1 cellular context compared by ENCODE assay signal in genomic region chr2:27211943-27212625, GRCh38.
TF ChIP-seq lines count a peak whose summit lies in the region.

Gene ATRAID (plus strand): TSS chr2:27212041. CDS start chr2:27212369, 328 bp downstream.
Gene SLC5A6 (minus strand): TSS chr2:27212268. CDS start chr2:27207650, 4,618 bp downstream.

TF ChIP-seq in HEK293, 187 proteins besides CTCF, POLR2A, EP300 and RAD21 (continued from another document):
- TF ChIP-seq ZNF292 (tag by site-specific recombination; IDR thresholded peaks at IDR 0.05; ENCODE audit: borderline replicate concordance, low read depth): no peak
- TF ChIP-seq ZNF354C (tag by site-specific recombination; IDR thresholded peaks at IDR 0.05; ENCODE audit: borderline replicate concordance, low read depth): no peak
- TF ChIP-seq ZNF138 (tag by site-specific recombination; IDR thresholded peaks at IDR 0.05; ENCODE audit: borderline replicate concordance): no peak
- TF ChIP-seq ZNF555 (tag by site-specific recombination; conservative IDR thresholded peaks at IDR 0.05): no peak
- no peak for TF ChIP-seq BCL11B (tag by site-specific recombination; IDR thresholded peaks at IDR 0.05; ENCODE audit: low read depth)
- 0 out of 2 replicates have a peak, but pooled peaks have one; percentile 53 for TF ChIP-seq ZSCAN30 (tag by site-specific recombination; IDR thresholded peaks at IDR 0.05)
- TF ChIP-seq ZNF214 (tag by site-specific recombination; IDR thresholded peaks at IDR 0.05; ENCODE audit: borderline replicate concordance): no peak
- no peak for TF ChIP-seq ZNF2 (tag by site-specific recombination; IDR thresholded peaks at IDR 0.05)
- TF ChIP-seq ZBTB44 (tag by site-specific recombination; IDR thresholded peaks at IDR 0.05): no peak
- no peak for TF ChIP-seq ZNF670 (tag by site-specific recombination; IDR thresholded peaks at IDR 0.05; ENCODE audit: low read depth)
- TF ChIP-seq ATF2 (tag by site-specific recombination; IDR thresholded peaks at IDR 0.05; ENCODE audit: low read depth): no peak
- no peak for TF ChIP-seq ZNF157 (tag by site-specific recombination; IDR thresholded peaks at IDR 0.05)
- peak; percentile 92 for TF ChIP-seq ZBTB11 (tag by site-specific recombination; conservative IDR thresholded peaks at IDR 0.05; ENCODE audit: low read depth)
- no peak for TF ChIP-seq ZNF404 (tag by site-specific recombination; IDR thresholded peaks at IDR 0.05)
- no peak for TF ChIP-seq ZNF785 (tag by site-specific recombination; IDR thresholded peaks at IDR 0.05)
- no peak for TF ChIP-seq HIC1 (tag by site-specific recombination; IDR thresholded peaks at IDR 0.05)
- TF ChIP-seq ZNF426 (tag by site-specific recombination; IDR thresholded peaks at IDR 0.05): no peak
- no peak for TF ChIP-seq ZNF140 (tag by site-specific recombination; IDR thresholded peaks at IDR 0.05)
- no peak for TF ChIP-seq ZSCAN18 (tag by site-specific recombination; IDR thresholded peaks at IDR 0.05)
- TF ChIP-seq ZNF654 (tag by site-specific recombination; IDR thresholded peaks at IDR 0.05; ENCODE audit: low read depth): no peak
- TF ChIP-seq ZNF610 (tag by site-specific recombination; IDR thresholded peaks at IDR 0.05; ENCODE audit: borderline replicate concordance): no peak
- no peak for TF ChIP-seq ZNF660 (tag by site-specific recombination; IDR thresholded peaks at IDR 0.05)
- TF ChIP-seq ZNF510 (tag by site-specific recombination; IDR thresholded peaks at IDR 0.05; ENCODE audit: insufficient replicate concordance): no peak
- TF ChIP-seq ZXDB (tag by site-specific recombination; IDR thresholded peaks at IDR 0.05): peak; percentile 90
- TF ChIP-seq GLI2 (tag by site-specific recombination; IDR thresholded peaks at IDR 0.05; ENCODE audit: borderline replicate concordance, low read depth): no peak
- TF ChIP-seq GLIS2 (tag by site-specific recombination; IDR thresholded peaks at IDR 0.05): peak; percentile 51; the same call in 1 of the 2 replicates
- TF ChIP-seq ZNF629 (tag by site-specific recombination; IDR thresholded peaks at IDR 0.05): peak; percentile 39; the same call in 1 of the 2 replicates
- TF ChIP-seq KLF8 (tag by site-specific recombination; IDR thresholded peaks at IDR 0.05): peak; percentile 89
- no peak for TF ChIP-seq SALL2 (tag by site-specific recombination; IDR thresholded peaks at IDR 0.05; ENCODE audit: borderline replicate concordance)
- no peak for TF ChIP-seq ZNF18 (tag by site-specific recombination; IDR thresholded peaks at IDR 0.05)
- TF ChIP-seq ZNF175 (tag by site-specific recombination; IDR thresholded peaks at IDR 0.05): no peak
- TF ChIP-seq ZNF155 (tag by site-specific recombination; IDR thresholded peaks at IDR 0.05): no peak
- TF ChIP-seq ZNF560 (tag by site-specific recombination; IDR thresholded peaks at IDR 0.05; ENCODE audit: borderline replicate concordance): no peak
- TF ChIP-seq ZNF701 (tag by site-specific recombination; IDR thresholded peaks at IDR 0.05): no peak
- no peak for TF ChIP-seq ZNF133 (tag by site-specific recombination; IDR thresholded peaks at IDR 0.05)
- TF ChIP-seq KLF9 (tag by site-specific recombination; IDR thresholded peaks at IDR 0.05; ENCODE audit: low read depth): peak; percentile 32; the same call in 1 of the 2 replicates
- peak; percentile 83 for TF ChIP-seq ZEB2 (tag by site-specific recombination; IDR thresholded peaks at IDR 0.05)
- peak; percentile 74 for TF ChIP-seq ZNF335 (tag by site-specific recombination; conservative IDR thresholded peaks at IDR 0.05)
- TF ChIP-seq GLI4 (tag by site-specific recombination; IDR thresholded peaks at IDR 0.05): no peak
- peak; percentile 62 for TF ChIP-seq SP2 (tag by site-specific recombination; IDR thresholded peaks at IDR 0.05)
- 0 out of 2 replicates have a peak, but pooled peaks have one; percentile 29 for TF ChIP-seq ZFP37 (tag by site-specific recombination; IDR thresholded peaks at IDR 0.05)
- no peak for TF ChIP-seq ZNF311 (tag by site-specific recombination; IDR thresholded peaks at IDR 0.05; ENCODE audit: borderline replicate concordance)
- TF ChIP-seq ZBTB6 (tag by site-specific recombination; IDR thresholded peaks at IDR 0.05): no peak
- TF ChIP-seq ZNF777 (tag by site-specific recombination; IDR thresholded peaks at IDR 0.05; ENCODE audit: borderline replicate concordance): no peak
- peak; percentile 96 for TF ChIP-seq ZNF600 (tag by site-specific recombination; IDR thresholded peaks at IDR 0.05)
